8 cellular contexts compared by ENCODE assay signal in the genomic region with DNA sequence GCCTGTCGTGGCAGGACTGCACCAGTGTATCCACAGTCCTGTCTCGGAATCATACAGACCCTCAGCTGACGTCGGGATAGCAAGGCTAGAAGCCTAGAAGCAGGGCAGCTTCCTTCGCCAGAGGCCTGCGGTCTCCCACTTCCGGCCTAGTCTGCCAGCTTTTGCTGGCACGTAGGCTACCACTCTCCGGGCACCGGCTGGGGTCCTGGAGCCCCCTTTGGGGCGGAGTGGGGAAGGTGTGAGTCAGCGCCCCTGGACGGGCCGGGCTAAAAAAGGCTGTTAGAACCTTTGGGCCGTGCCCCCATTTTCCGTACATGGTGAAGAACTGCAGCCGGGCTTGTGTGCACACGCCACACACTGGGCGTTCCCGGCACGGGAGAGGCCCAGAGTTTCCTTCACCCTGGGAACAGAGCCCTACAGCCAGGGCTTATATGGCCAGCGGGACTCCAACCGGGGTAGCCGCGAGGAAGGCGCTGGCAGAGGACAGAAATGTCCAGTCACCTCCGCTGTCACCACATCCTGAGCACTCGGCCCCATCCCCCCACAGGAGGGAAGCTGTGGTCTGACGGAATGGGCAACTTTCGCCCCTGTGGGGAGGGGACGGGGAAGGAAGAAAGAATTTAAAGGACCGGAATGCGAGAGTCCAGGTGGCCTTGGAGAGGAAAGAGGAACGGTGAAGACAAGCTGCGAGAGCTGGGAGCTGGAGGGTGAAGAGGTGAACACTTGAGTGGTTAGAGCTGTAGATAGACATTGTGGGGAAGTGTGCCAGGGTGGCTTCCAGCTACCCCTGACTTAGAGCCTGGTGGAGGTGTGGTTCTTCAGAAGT. TPM values are rescaled to one million over a fixed set of nuclear protein-coding genes. Genes with fewer than 3 reads are reported as not detected.
DNase-seq lines count a peak whose midpoint lies in the region; ATAC-seq and TF ChIP-seq lines count a peak whose summit lies in the region.

No MANE protein-coding gene starts in this region.

- H3K27me3 Mint-ChIP-seq in WTC11 (ENCODE audit: low read depth) (peaks cover 64% of the 10 kb centered on the region), chondrocyte (ENCODE audit: low read depth) (no peaks in the 10 kb centered on the region)

- TF ChIP-seq CTCF in WTC11 (IDR thresholded peaks at IDR 0.05): no peak
- no peak for TF ChIP-seq CTCF in chondrocyte (IDR thresholded peaks at IDR 0.05)

- POLR2A ChIA-PET in WTC11 (lab: Charles Lee): interaction anchor here (0.6 to 2.1 kb wide), 3 partner anchors 12 to 164 kb away, joined by 3 to 8 read pairs (median 5); no protein-coding TSS in a partner anchor

- no peaks in the 10 kb centered on the region for H3K36me3 Mint-ChIP-seq in WTC11
- H3K36me3 Mint-ChIP-seq in chondrocyte (ENCODE audit: low read depth): no peaks in the 10 kb centered on the region

- DNase-seq in MG63: peak; percentile 91
- DNase-seq in WTC11 (ENCODE audit: low spot score): no peak
- no peak for DNase-seq in chondrocyte (ENCODE audit: low spot score)
- peak; percentile 54 for DNase-seq in left lobe of liver (ENCODE audit: low spot score)
- DNase-seq in stimulated activated CD8-positive, alpha-beta memory T cell treated with anti-CD3 and anti-CD28 coated beads, Interleukin-2, amount 100 ng/mL, for 1 hour (ENCODE audit: low read depth in 2 of 2): peak; percentile 50 to 56
- no peak for DNase-seq in NCI-H1694 (lab: John Stamatoyannopoulos, UW)
- DNase-seq in SK-N-DZ (ENCODE audit: low spot score): no peak

- peak overlapping the region; percentile 58; the same call in 1 of the 2 replicates for H3K27ac Mint-ChIP-seq in WTC11
- peak overlapping the region; percentile 96 for H3K27ac Mint-ChIP-seq in chondrocyte (ENCODE audit: unreplicated experiment)

- H3K9me3 Mint-ChIP-seq in WTC11: no peaks in the 10 kb centered on the region
- H3K9me3 Mint-ChIP-seq in chondrocyte (ENCODE audit: low read depth): no peaks in the 10 kb centered on the region

- H3K4me3 ChIP-seq in MG63: peak overlapping the region; percentile 37

- CTCF ChIA-PET in WTC11 (lab: Charles Lee): interaction anchor here (0.7 to 2.9 kb wide), 12 partner anchors 10 to 270 kb away, joined by 3 to 24 read pairs (median 6); a partner anchor contains a TSS

- H3K36me3 ChIP-seq in MG63: no peaks in the 10 kb centered on the region

- peaks cover 13% of the 10 kb centered on the region for H3K4me1 Mint-ChIP-seq in WTC11
- H3K4me1 Mint-ChIP-seq in chondrocyte (ENCODE audit: low read depth): peaks cover 25% of the 10 kb centered on the region

- no peaks in the 10 kb centered on the region for H3K9me3 ChIP-seq in MG63

- TF ChIP-seq POLR2A in GM19193 (IDR thresholded peaks at IDR 0.05; ENCODE audit: extremely low read depth, insufficient read depth, insufficient read length): peak; percentile 12

- H3K27me3 ChIP-seq in MG63: no peaks in the 10 kb centered on the region

- ATAC-seq in WTC11 (no peak), left lobe of liver (no peak)

- H3K4me3 Mint-ChIP-seq in WTC11 (peak overlapping the region; percentile 66), chondrocyte (ENCODE audit: unreplicated experiment) (peak overlapping the region; percentile 70)

TF ChIP-seq in WTC11, 78 proteins besides CTCF, POLR2A, EP300 and RAD21 (continues in another document):
- no peak for TF ChIP-seq TP53 (CRISPR knock-in tag; IDR thresholded peaks at IDR 0.05)
- TF ChIP-seq KAT7 (CRISPR knock-in tag; IDR thresholded peaks at IDR 0.05; ENCODE audit: borderline replicate concordance): no peak
- no peak for TF ChIP-seq ZNF671 (CRISPR knock-in tag; IDR thresholded peaks at IDR 0.05)
- no peak for TF ChIP-seq JUN (CRISPR knock-in tag; IDR thresholded peaks at IDR 0.05)
- no peak for TF ChIP-seq TCF7 (CRISPR knock-in tag; IDR thresholded peaks at IDR 0.05; ENCODE audit: low read depth)
- TF ChIP-seq, protein P1, sequence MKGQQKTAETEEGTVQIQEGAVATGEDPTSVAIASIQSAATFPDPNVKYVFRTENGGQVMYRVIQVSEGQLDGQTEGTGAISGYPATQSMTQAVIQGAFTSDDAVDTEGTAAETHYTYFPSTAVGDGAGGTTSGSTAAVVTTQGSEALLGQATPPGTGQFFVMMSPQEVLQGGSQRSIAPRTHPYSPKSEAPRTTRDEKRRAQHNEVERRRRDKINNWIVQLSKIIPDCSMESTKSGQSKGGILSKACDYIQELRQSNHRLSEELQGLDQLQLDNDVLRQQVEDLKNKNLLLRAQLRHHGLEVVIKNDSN (CRISPR knock-in tag; IDR thresholded peaks at IDR 0.05): no peak
- TF ChIP-seq ZNF219 (CRISPR knock-in tag; IDR thresholded peaks at IDR 0.05; ENCODE audit: borderline replicate concordance): no peak
- no peak for TF ChIP-seq ETV6 (CRISPR knock-in tag; IDR thresholded peaks at IDR 0.05)
- TF ChIP-seq, protein P2, sequence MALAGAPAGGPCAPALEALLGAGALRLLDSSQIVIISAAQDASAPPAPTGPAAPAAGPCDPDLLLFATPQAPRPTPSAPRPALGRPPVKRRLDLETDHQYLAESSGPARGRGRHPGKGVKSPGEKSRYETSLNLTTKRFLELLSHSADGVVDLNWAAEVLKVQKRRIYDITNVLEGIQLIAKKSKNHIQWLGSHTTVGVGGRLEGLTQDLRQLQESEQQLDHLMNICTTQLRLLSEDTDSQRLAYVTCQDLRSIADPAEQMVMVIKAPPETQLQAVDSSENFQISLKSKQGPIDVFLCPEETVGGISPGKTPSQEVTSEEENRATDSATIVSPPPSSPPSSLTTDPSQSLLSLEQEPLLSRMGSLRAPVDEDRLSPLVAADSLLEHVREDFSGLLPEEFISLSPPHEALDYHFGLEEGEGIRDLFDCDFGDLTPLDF (CRISPR knock-in tag; IDR thresholded peaks at IDR 0.05): no peak
- TF ChIP-seq, protein P3, sequence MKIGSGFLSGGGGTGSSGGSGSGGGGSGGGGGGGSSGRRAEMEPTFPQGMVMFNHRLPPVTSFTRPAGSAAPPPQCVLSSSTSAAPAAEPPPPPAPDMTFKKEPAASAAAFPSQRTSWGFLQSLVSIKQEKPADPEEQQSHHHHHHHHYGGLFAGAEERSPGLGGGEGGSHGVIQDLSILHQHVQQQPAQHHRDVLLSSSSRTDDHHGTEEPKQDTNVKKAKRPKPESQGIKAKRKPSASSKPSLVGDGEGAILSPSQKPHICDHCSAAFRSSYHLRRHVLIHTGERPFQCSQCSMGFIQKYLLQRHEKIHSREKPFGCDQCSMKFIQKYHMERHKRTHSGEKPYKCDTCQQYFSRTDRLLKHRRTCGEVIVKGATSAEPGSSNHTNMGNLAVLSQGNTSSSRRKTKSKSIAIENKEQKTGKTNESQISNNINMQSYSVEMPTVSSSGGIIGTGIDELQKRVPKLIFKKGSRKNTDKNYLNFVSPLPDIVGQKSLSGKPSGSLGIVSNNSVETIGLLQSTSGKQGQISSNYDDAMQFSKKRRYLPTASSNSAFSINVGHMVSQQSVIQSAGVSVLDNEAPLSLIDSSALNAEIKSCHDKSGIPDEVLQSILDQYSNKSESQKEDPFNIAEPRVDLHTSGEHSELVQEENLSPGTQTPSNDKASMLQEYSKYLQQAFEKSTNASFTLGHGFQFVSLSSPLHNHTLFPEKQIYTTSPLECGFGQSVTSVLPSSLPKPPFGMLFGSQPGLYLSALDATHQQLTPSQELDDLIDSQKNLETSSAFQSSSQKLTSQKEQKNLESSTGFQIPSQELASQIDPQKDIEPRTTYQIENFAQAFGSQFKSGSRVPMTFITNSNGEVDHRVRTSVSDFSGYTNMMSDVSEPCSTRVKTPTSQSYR (CRISPR knock-in tag; IDR thresholded peaks at IDR 0.05): no peak
- TF ChIP-seq, protein P4, sequence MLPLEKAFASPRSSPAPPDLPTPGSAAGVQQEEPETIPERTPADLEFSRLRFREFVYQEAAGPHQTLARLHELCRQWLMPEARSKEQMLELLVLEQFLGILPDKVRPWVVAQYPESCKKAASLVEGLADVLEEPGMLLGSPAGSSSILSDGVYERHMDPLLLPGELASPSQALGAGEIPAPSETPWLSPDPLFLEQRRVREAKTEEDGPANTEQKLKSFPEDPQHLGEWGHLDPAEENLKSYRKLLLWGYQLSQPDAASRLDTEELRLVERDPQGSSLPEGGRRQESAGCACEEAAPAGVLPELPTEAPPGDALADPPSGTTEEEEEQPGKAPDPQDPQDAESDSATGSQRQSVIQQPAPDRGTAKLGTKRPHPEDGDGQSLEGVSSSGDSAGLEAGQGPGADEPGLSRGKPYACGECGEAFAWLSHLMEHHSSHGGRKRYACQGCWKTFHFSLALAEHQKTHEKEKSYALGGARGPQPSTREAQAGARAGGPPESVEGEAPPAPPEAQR (CRISPR knock-in tag; IDR thresholded peaks at IDR 0.05): no peak
- TF ChIP-seq NR3C1 (CRISPR knock-in tag; conservative IDR thresholded peaks at IDR 0.05; ENCODE audit: low read depth): no peak

RNA-seq across cellular contexts. Expression of a gene that starts 4.6 kb away (rescaled TPM):
- 1.1 and 3.2 TPM in 2 replicates for total RNA-seq in MG63 (2014; rRNA removed; shearing (Covaris generic); ENCODE audit: low replicate concordance)
- total RNA-seq in WTC11 (2021) (1.2 to 2.4 TPM (median 2.0 TPM) in 3 replicates), chondrocyte (1.6 to 3.5 TPM (median 2.9 TPM) in 3 replicates), left lobe of liver (27.7 TPM)
- 1.3 and 4.1 TPM in 2 replicates for polyA plus RNA-seq in SK-N-DZ (2014; cell fraction: cytosol; rRNA removed)
- polyA plus RNA-seq in SK-N-DZ (2014; cell fraction: nucleus; rRNA removed): 1.5 and 8.2 TPM in 2 replicates

RNA-seq across cellular contexts. Expression of a gene that starts 4.6 kb away (rescaled TPM):
- 114 and 139 TPM in 2 replicates for total RNA-seq in MG63 (2014; rRNA removed; shearing (Covaris generic); ENCODE audit: low replicate concordance)
- 11.8 to 12.9 TPM (median 12.4 TPM) in 3 replicates for total RNA-seq in WTC11 (2021)
- 120 to 203 TPM (median 187 TPM) in 3 replicates for total RNA-seq in chondrocyte
- total RNA-seq in left lobe of liver: 11.7 TPM
- polyA plus RNA-seq in SK-N-DZ (2014; cell fraction: cytosol; rRNA removed): 3.0 and 4.3 TPM in 2 replicates
- polyA plus RNA-seq in SK-N-DZ (2014; cell fraction: nucleus; rRNA removed): 0.61 and 4.2 TPM in 2 replicates

RNA-seq across cellular contexts. Expression of a gene that starts 19.0 kb away (rescaled TPM):
- 1.2 and 8.3 TPM in 2 replicates for total RNA-seq in MG63 (2014; rRNA removed; shearing (Covaris generic); ENCODE audit: low replicate concordance)
- total RNA-seq in WTC11 (2021) (12.5 to 14.6 TPM (median 12.8 TPM) in 3 replicates), chondrocyte (7.2 to 8.2 TPM (median 7.5 TPM) in 3 replicates), left lobe of liver (4.5 TPM)
- 0.42 TPM in 1 of 2 replicates, not detected in the other for polyA plus RNA-seq in SK-N-DZ (2014; cell fraction: cytosol; rRNA removed)
- polyA plus RNA-seq in SK-N-DZ (2014; cell fraction: nucleus; rRNA removed): not detected in 2 replicates

RNA-seq across cellular contexts. Expression of a gene that starts 32.9 kb away (rescaled TPM):
- 0.17 and 0.63 TPM in 2 replicates for total RNA-seq in MG63 (2014; rRNA removed; shearing (Covaris generic); ENCODE audit: low replicate concordance)
- total RNA-seq in WTC11 (2021): 4.8 to 7.0 TPM (median 5.3 TPM) in 3 replicates
- total RNA-seq in chondrocyte: 0.87 to 1.5 TPM (median 1.4 TPM) in 3 replicates
- total RNA-seq in left lobe of liver: 0.10 TPM
- polyA plus RNA-seq in SK-N-DZ (2014; cell fraction: cytosol; rRNA removed): 85.8 and 95.0 TPM in 2 replicates
- polyA plus RNA-seq in SK-N-DZ (2014; cell fraction: nucleus; rRNA removed): 34.6 and 45.1 TPM in 2 replicates

RNA-seq across cellular contexts. Expression of a gene that starts 43.6 kb away (rescaled TPM):
- total RNA-seq in MG63 (2014; rRNA removed; shearing (Covaris generic); ENCODE audit: low replicate concordance): 30.1 and 38.4 TPM in 2 replicates
- total RNA-seq in WTC11 (2021): 18.5 to 19.9 TPM (median 19.0 TPM) in 3 replicates
- total RNA-seq in chondrocyte: 16.0 to 17.5 TPM (median 17.2 TPM) in 3 replicates
- total RNA-seq in left lobe of liver: 11.5 TPM
- polyA plus RNA-seq in SK-N-DZ (2014; cell fraction: cytosol; rRNA removed): 31.4 and 36.0 TPM in 2 replicates
- 14.1 and 14.9 TPM in 2 replicates for polyA plus RNA-seq in SK-N-DZ (2014; cell fraction: nucleus; rRNA removed)

Comparison
In these comparisons a context has a peak if more than half of its experiments do, and no peak if none do; other contexts are left out.
1. DNase-seq: peak in MG63 (single experiment), left lobe of liver (single experiment) and stimulated activated CD8-positive, alpha-beta memory T cell treated with anti-CD3 and anti-CD28 coated beads, Interleukin-2, amount 100 ng/mL, for 1 hour (2 of 2); none in WTC11 (single experiment), chondrocyte (single experiment), NCI-H1694 (single experiment) and SK-N-DZ (single experiment).